ENCODE assay signal across 10 cellular contexts in the genomic region with DNA sequence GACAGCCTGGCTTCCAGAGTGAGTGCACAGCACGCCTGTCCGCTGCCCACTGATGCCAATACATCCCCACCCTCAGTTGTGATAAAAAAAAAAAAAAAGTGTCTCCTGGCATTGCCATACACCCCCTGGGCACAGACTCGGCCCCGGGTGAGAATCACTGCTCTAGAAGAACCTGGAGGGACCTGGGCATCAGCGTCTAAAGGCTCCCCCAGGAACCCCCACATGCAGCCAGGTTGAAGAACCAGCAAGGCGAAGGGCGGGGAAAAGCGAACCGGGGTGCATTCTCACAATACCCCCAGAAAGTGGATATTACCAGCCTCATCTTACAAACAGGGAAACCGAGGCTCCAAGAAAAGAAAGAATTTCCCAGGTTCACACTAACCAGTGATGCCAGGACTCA. TPM values are rescaled to one million over a fixed set of nuclear protein-coding genes. Genes with fewer than 3 reads are reported as not detected.
DNase-seq lines count a peak whose midpoint lies in the region; ATAC-seq and TF ChIP-seq lines count a peak whose summit lies in the region.
"Had no signal": no experiment of that assay in that cellular context is flagged by ENCODE, and none has a peak within 500 bp of the region (broad histone marks: within the 10 kb centered on the region; RNA-seq: fewer than 3 reads in every experiment).

No MANE protein-coding gene starts in this region.

- ATAC-seq in HCT116 = no peak
- ATAC-seq in left lobe of liver = no peak
- ATAC-seq in GM21825 (IDR thresholded peaks at IDR 0.05; ENCODE audit: unreplicated experiment) = no peak

- no peaks in the 10 kb centered on the region for H3K79me2 ChIP-seq in HCT116 (ENCODE audit: insufficient read depth, low read length)
- H3K79me2 ChIP-seq in osteoblast (ENCODE audit: insufficient read depth, low read length) = no peaks in the 10 kb centered on the region

- H3K4me1 ChIP-seq in HCT116 (ENCODE audit: control insufficient read depth in 1 of 2, insufficient read depth in 2 of 2, low read length in 2 of 2) = peaks cover 17 to 22% of the 10 kb centered on the region in 2 experiments
- peaks cover 4% of the 10 kb centered on the region for H3K4me1 ChIP-seq in osteoblast (ENCODE audit: insufficient read depth, low read length)
- H3K4me1 ChIP-seq: BE2C had no signal

- RAD21 ChIA-PET in HCT116 (lab: Charles Lee; ENCODE audit: low non-redundant PET in 1 of 2, low total read pairs in 2 of 2, uncharacterized antibody in 2 of 2, unreplicated experiment in 2 of 2) = interaction anchor here in 1 of 2 experiments (0.9 to 1.2 kb wide), 2 partner anchors 75 to 93 kb away, joined by 3 to 4 read pairs; a partner anchor contains a TSS

- H3K27me3 ChIP-seq in HCT116 (ENCODE audit: insufficient read depth, low read length) = no peaks in the 10 kb centered on the region
- H3K27me3 ChIP-seq in WERI-Rb-1 (ENCODE audit: insufficient read depth, low read depth, severe bottlenecking) = no peaks in the 10 kb centered on the region
- H3K27me3 ChIP-seq in osteoblast (ENCODE audit: insufficient read depth, low read length) = no peaks in the 10 kb centered on the region
- H3K27me3 ChIP-seq: BE2C had no signal

- TF ChIP-seq CTCF in HCT116 (IDR thresholded peaks at IDR 0.05 in 2 of 3, conservative IDR thresholded peaks at IDR 0.05 in 1 of 3; ENCODE audit: borderline replicate concordance in 1 of 3, insufficient read depth in 1 of 3, low read depth in 2 of 3, low read length in 2 of 3) (no peak), WERI-Rb-1 (IDR thresholded peaks at IDR 0.05; ENCODE audit: low read depth, low read length) (no peak), osteoblast (IDR thresholded peaks at IDR 0.05; ENCODE audit: extremely low read depth, low read depth, low read length) (no peak)

- no peak overlapping the region for H3K4me3 ChIP-seq in HCT116 (replicated peaks in 1 of 2; ENCODE audit: low read depth in 1 of 2, low read length in 2 of 2)
- H3K4me3 ChIP-seq in WERI-Rb-1 (ENCODE audit: low read depth, low read length) = no peak overlapping the region
- no peak overlapping the region for H3K4me3 ChIP-seq in osteoblast (ENCODE audit: insufficient read depth, low read length)
- H3K4me3 ChIP-seq: GM23248 had no signal

- POLR2A ChIA-PET in HCT116 (lab: Charles Lee) = interaction anchor here (1.4 kb wide), 1 partner anchor 198 kb away, joined by 3 read pairs; no protein-coding TSS in a partner anchor

- no peaks in the 10 kb centered on the region for H3K9me2 ChIP-seq in HCT116 (ENCODE audit: insufficient read depth)

- DNase-seq in HCT116 (ENCODE audit: low read depth, low spot score) (no peak), WERI-Rb-1 (no peak), left lobe of liver (ENCODE audit: low spot score) (peak; percentile 45), osteoblast (ENCODE audit: insufficient read length, low spot score, missing footprints) (peak; percentile 71), glomerular visceral epithelial cell (ENCODE audit: extremely low spot score) (no peak), NCI-H82 treated with DMSO at 0.1 percent for 48 hours (lab: John Stamatoyannopoulos, UW; ENCODE audit: unreplicated experiment) (no peak)

- H3K36me3 ChIP-seq in HCT116 (ENCODE audit: control insufficient read depth in 1 of 2, insufficient read depth in 2 of 2, low read length in 2 of 2) = no peaks in the 10 kb centered on the region; a peak in 1 of 4 replicates
- H3K36me3 ChIP-seq in WERI-Rb-1 = peaks cover 91% of the 10 kb centered on the region
- peaks cover 4% of the 10 kb centered on the region for H3K36me3 ChIP-seq in osteoblast (ENCODE audit: insufficient read depth, low read length)

- intact Hi-C loops in HCT116 (cut with micrococcal nuclease) = loop anchor here (2.0 to 5.0 kb wide), 3 partner anchors 245 to 974 kb away; no protein-coding TSS in a partner anchor

- H3K9ac ChIP-seq in HCT116 (ENCODE audit: low read length) = no peak overlapping the region
- H3K9ac ChIP-seq: GM23248 had no signal

- H3K9me3 ChIP-seq in HCT116 (ENCODE audit: control insufficient read depth in 1 of 2, insufficient read depth in 1 of 2, low read depth in 1 of 2, low read length in 2 of 2) (no peaks in the 10 kb centered on the region), WERI-Rb-1 (ENCODE audit: severe bottlenecking) (no peaks in the 10 kb centered on the region), osteoblast (ENCODE audit: low read depth, low read length) (no peaks in the 10 kb centered on the region)
- H3K9me3 ChIP-seq: BE2C, Caco-2 had no signal

- H3K4me2 ChIP-seq in HCT116 (ENCODE audit: low read length) = peak overlapping the region; percentile 56; the same call in 1 of the 2 replicates
- no peak overlapping the region for H3K4me2 ChIP-seq in osteoblast (ENCODE audit: insufficient read depth, low read length)

- H4K20me1 ChIP-seq in HCT116 (ENCODE audit: insufficient read depth) = no peaks in the 10 kb centered on the region
- H4K20me1 ChIP-seq in osteoblast (ENCODE audit: insufficient read depth, low read length) = peaks cover 37% of the 10 kb centered on the region

- CTCF ChIA-PET in HCT116 (lab: Charles Lee) = interaction anchor here (0.8 to 5.2 kb wide), 30 partner anchors 10 to 980 kb away, joined by 3 to 37 read pairs (median 5); a partner anchor contains a TSS

- no peak for TF ChIP-seq POLR2A in HCT116 (IDR thresholded peaks at IDR 0.05; ENCODE audit: borderline replicate concordance, extremely low read depth, insufficient read depth, insufficient read length)

- H3K27ac ChIP-seq in HCT116 (ENCODE audit: low read depth, low read length) (no peak overlapping the region), WERI-Rb-1 (peak overlapping the region; percentile 22), osteoblast (ENCODE audit: low read depth, low read length) (no peak overlapping the region)
- H3K27ac ChIP-seq: GM23248 had no signal

- no peak for TF ChIP-seq RAD21 in HCT116 (IDR thresholded peaks at IDR 0.05; ENCODE audit: low read depth)

- no TSS peak for BruUV-seq in HCT116 (replicated peaks; lab: Mats Ljungman, UMichigan)

- H2AFZ ChIP-seq in HCT116 (ENCODE audit: low read depth, low read length, poor library complexity, severe bottlenecking) (no peak overlapping the region), osteoblast (ENCODE audit: low read length) (no peak overlapping the region)
- H2AFZ ChIP-seq: GM23248 had no signal

TF ChIP-seq in HCT116, 20 proteins besides CTCF, POLR2A, EP300 and RAD21:
- TF ChIP-seq SIN3A (IDR thresholded peaks at IDR 0.05; ENCODE audit: low read depth) = no peak
- no peak for TF ChIP-seq ELF1 (IDR thresholded peaks at IDR 0.05; ENCODE audit: borderline replicate concordance, low read depth)
- TF ChIP-seq SP1 (IDR thresholded peaks at IDR 0.05; ENCODE audit: low read depth) = no peak
- no peak for TF ChIP-seq FOSL1 (IDR thresholded peaks at IDR 0.05; ENCODE audit: low read depth)
- no peak for TF ChIP-seq ZFX (IDR thresholded peaks at IDR 0.05)
TF ChIP-seq in HCT116: peak in this region for 0.

RNA-seq across cellular contexts. Expression of a gene that starts 27.7 kb away (rescaled TPM):
- total RNA-seq in HCT116 (2021; ENCODE audit: unreplicated experiment) (31.1 TPM), left lobe of liver (16.4 TPM), osteoblast (63.1 and 68.8 TPM in 2 replicates)
- 13.4 and 16.6 TPM in 2 replicates for polyA plus RNA-seq in HCT116 (2012)

RNA-seq across cellular contexts. Expression of a gene that starts 28.5 kb away (rescaled TPM):
- total RNA-seq in HCT116 (2021; ENCODE audit: unreplicated experiment) (10.3 TPM), left lobe of liver (6.8 TPM), osteoblast (8.3 and 11.8 TPM in 2 replicates)
- polyA plus RNA-seq in HCT116 (2012) = 3.4 and 3.6 TPM in 2 replicates

Comparison
In these comparisons a context has a peak if more than half of its experiments do, and no peak if none do; other contexts are left out.
1. DNase-seq: peak in left lobe of liver (single experiment) and osteoblast (single experiment); none in HCT116 (single experiment), WERI-Rb-1 (single experiment), glomerular visceral epithelial cell (single experiment) and NCI-H82 treated with DMSO at 0.1 percent for 48 hours (single experiment).